Comparison of ENCODE assay signal across 19 cellular contexts in the genomic region with DNA sequence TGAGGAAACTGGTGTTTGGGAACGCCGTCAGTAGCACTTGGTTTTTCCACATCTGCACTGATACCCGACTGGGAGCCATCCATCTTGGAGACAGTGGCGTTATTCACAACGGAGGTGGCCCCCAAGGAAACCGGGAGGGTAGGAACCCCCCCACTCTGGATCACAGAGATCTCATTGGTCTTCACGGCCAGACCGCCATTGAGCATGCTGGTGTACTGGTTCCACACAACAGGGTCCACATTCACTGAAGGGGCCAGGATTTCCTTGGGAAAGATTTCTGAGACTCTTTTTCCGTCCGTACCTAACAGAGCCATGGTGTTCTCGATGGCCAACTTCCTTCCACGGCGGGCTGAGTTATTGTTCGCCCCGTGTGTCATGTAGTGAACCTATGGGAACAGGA. TPM values are rescaled to one million over a fixed set of nuclear protein-coding genes. Genes with fewer than 3 reads are reported as not detected.
DNase-seq lines count a peak whose midpoint lies in the region; ATAC-seq and TF ChIP-seq lines count a peak whose summit lies in the region.
"Had no signal": no experiment of that assay in that cellular context is flagged by ENCODE, and none has a peak within 500 bp of the region (broad histone marks: within the 10 kb centered on the region; RNA-seq: fewer than 3 reads in every experiment).

No MANE protein-coding gene starts in this region.

- H3K9me2 ChIP-seq in GM23338 (ENCODE audit: insufficient read depth), result no peaks in the 10 kb centered on the region

- ATAC-seq in GM23338 (no peak), RWPE2 (ENCODE audit: low read depth) (no peak), mucosa of descending colon (no peak)
- no peak for ATAC-seq in CD8-positive, alpha-beta T cell
- ATAC-seq: A549, HCT116 had no signal

- H3K27me3 Mint-ChIP-seq in GM23338 (ENCODE audit: insufficient read depth, low read depth, poor library complexity), result peaks cover 5% of the 10 kb centered on the region
- no peaks in the 10 kb centered on the region for H3K27me3 Mint-ChIP-seq in endodermal cell (ENCODE audit: insufficient read depth)
- H3K27me3 Mint-ChIP-seq in neural progenitor cell (ENCODE audit: insufficient read depth, low read depth), result no peaks in the 10 kb centered on the region
- H3K27me3 Mint-ChIP-seq in CD8-positive, alpha-beta T cell (ENCODE audit: low read depth), result no peaks in the 10 kb centered on the region

- POLR2A ChIA-PET in CD8-positive, alpha-beta T cell (lab: Charles Lee), result no interaction called here

- no peak overlapping the region for H3K4me3 Mint-ChIP-seq in GM23338
- no peak overlapping the region for H3K4me3 Mint-ChIP-seq in endodermal cell
- H3K4me3 Mint-ChIP-seq in neural progenitor cell, result no peak overlapping the region
- H3K4me3 Mint-ChIP-seq in CD8-positive, alpha-beta T cell, result no peak overlapping the region
- H3K4me3 Mint-ChIP-seq: CD4-positive, alpha-beta memory T cell; H9 had no signal

- H3K27ac ChIP-seq in GM23338 (ENCODE audit: low read depth) (no peak overlapping the region), RWPE2 (ENCODE audit: poor library complexity, severe bottlenecking) (no peak overlapping the region), endodermal cell (ENCODE audit: low read depth, low read length) (no peak overlapping the region), neural progenitor cell (peak overlapping the region; percentile 5)
- H3K27ac ChIP-seq in CD8-positive, alpha-beta T cell (ENCODE audit: low read depth, low read length), result no peak overlapping the region
- H3K27ac ChIP-seq: A549 had no signal

- 96 to 98% methylated on average over 8 to 15 of the region's 15 CpGs for WGBS in endodermal cell (ENCODE audit: insufficient coverage in 1 of 2, insufficient read length in 1 of 2), 2 experiments

- H3K79me2 ChIP-seq in GM23338 (replicated peaks; ENCODE audit: insufficient read depth) (peaks cover 82% of the 10 kb centered on the region), neural progenitor cell (ENCODE audit: low read depth) (peaks cover 73% of the 10 kb centered on the region)

- H3K4me1 Mint-ChIP-seq in GM23338, result no peaks in the 10 kb centered on the region
- peaks cover 6% of the 10 kb centered on the region for H3K4me1 Mint-ChIP-seq in endodermal cell
- H3K4me1 Mint-ChIP-seq in neural progenitor cell, result no peaks in the 10 kb centered on the region
- H3K4me1 Mint-ChIP-seq in CD8-positive, alpha-beta T cell (ENCODE audit: low read depth), result no peaks in the 10 kb centered on the region
- H3K4me1 Mint-ChIP-seq: CD4-positive, alpha-beta memory T cell had no signal

- H3K4me2 ChIP-seq in GM23338 (no peak overlapping the region), neural progenitor cell (no peak overlapping the region)
- H3K4me2 ChIP-seq: A549 had no signal

- H3K9ac ChIP-seq in endodermal cell (ENCODE audit: extremely low read depth, low read length, poor library complexity, severe bottlenecking) (no peak overlapping the region), neural progenitor cell (no peak overlapping the region)

- no peak overlapping the region for H3K4me3 ChIP-seq in GM23338
- no peak overlapping the region for H3K4me3 ChIP-seq in RWPE2 (ENCODE audit: severe bottlenecking)
- no peak overlapping the region for H3K4me3 ChIP-seq in endodermal cell (ENCODE audit: low read length)
- no peak overlapping the region for H3K4me3 ChIP-seq in neural progenitor cell
- no peak overlapping the region for H3K4me3 ChIP-seq in CD8-positive, alpha-beta T cell (ENCODE audit: low read depth, low read length)
- no peak overlapping the region for H3K4me3 ChIP-seq in mucosa of descending colon
- H3K4me3 ChIP-seq: A549 had no signal

- TF ChIP-seq CTCF in GM23338 (conservative IDR thresholded peaks at IDR 0.05; ENCODE audit: low read depth in 2 of 2) (no peak), RWPE2 (IDR thresholded peaks at IDR 0.05; ENCODE audit: poor library complexity, severe bottlenecking) (no peak), endodermal cell (conservative IDR thresholded peaks at IDR 0.05) (no peak), neural progenitor cell (IDR thresholded peaks at IDR 0.05) (no peak), mucosa of descending colon (IDR thresholded peaks at IDR 0.05) (no peak)
- no peak for TF ChIP-seq CTCF in CD8-positive, alpha-beta T cell (IDR thresholded peaks at IDR 0.05)

- CTCF ChIA-PET in CD8-positive, alpha-beta T cell (lab: Charles Lee), result interaction anchor here (1.2 kb wide), 1 partner anchor 83 kb away, joined by 3 read pairs; no protein-coding TSS in a partner anchor

- DNase-seq in GM23338 (ENCODE audit: low spot score) (no peak), RWPE2 (ENCODE audit: low spot score) (peak; percentile 66), endodermal cell (no peak), neural progenitor cell (ENCODE audit: low spot score) (no peak), HT-29 (ENCODE audit: low spot score) (no peak), mucosa of descending colon (no peak)
- DNase-seq in CD8-positive, alpha-beta T cell, result no peak
- DNase-seq: 8988T; ACHN; AML-193; C1 segment of cervical spinal cord; CD4-positive, alpha-beta memory T cell; DMS153; DND-41; H9 had no signal

- H3K9me3 ChIP-seq in RWPE2 (ENCODE audit: severe bottlenecking), result no peaks in the 10 kb centered on the region
- H3K9me3 ChIP-seq in endodermal cell (ENCODE audit: control insufficient read depth, low read length), result peaks cover 48% of the 10 kb centered on the region
- H3K9me3 ChIP-seq in neural progenitor cell (ENCODE audit: low read depth), result no peaks in the 10 kb centered on the region
- H3K9me3 ChIP-seq in CD8-positive, alpha-beta T cell (ENCODE audit: low read length), result no peaks in the 10 kb centered on the region
- no peaks in the 10 kb centered on the region for H3K9me3 ChIP-seq in mucosa of descending colon

- H3K9me3 Mint-ChIP-seq in GM23338 (peaks cover 14% of the 10 kb centered on the region), endodermal cell (peaks cover 8% of the 10 kb centered on the region), neural progenitor cell (peaks cover 9% of the 10 kb centered on the region)
- no peaks in the 10 kb centered on the region for H3K9me3 Mint-ChIP-seq in CD8-positive, alpha-beta T cell

- H3K36me3 Mint-ChIP-seq in GM23338 (ENCODE audit: low read depth), result peaks cover 100% of the 10 kb centered on the region
- H3K36me3 Mint-ChIP-seq in endodermal cell (ENCODE audit: low read depth), result peaks cover 93% of the 10 kb centered on the region
- H3K36me3 Mint-ChIP-seq in neural progenitor cell, result peaks cover 60% of the 10 kb centered on the region
- no peaks in the 10 kb centered on the region for H3K36me3 Mint-ChIP-seq in CD8-positive, alpha-beta T cell
- H3K36me3 Mint-ChIP-seq: CD4-positive, alpha-beta memory T cell had no signal

- H4K20me1 ChIP-seq in GM23338 (replicated peaks; ENCODE audit: insufficient read depth), result peaks cover 56% of the 10 kb centered on the region
- peaks cover 82% of the 10 kb centered on the region for H4K20me1 ChIP-seq in neural progenitor cell (ENCODE audit: low read depth)

- intact Hi-C loops in CD8-positive, alpha-beta T cell (cut with DNase I, micrococcal nuclease), result no loop called here
- intact Hi-C loops in mucosa of descending colon (cut with DNase I, micrococcal nuclease), result no loop called here

- H3K4me1 ChIP-seq in GM23338 (ENCODE audit: insufficient read depth) (no peaks in the 10 kb centered on the region), RWPE2 (ENCODE audit: insufficient read depth, poor library complexity, severe bottlenecking) (no peaks in the 10 kb centered on the region), endodermal cell (ENCODE audit: control insufficient read depth, insufficient read depth, low read length) (no peaks in the 10 kb centered on the region), neural progenitor cell (no peaks in the 10 kb centered on the region), mucosa of descending colon (ENCODE audit: low read depth) (no peaks in the 10 kb centered on the region)
- H3K4me1 ChIP-seq in CD8-positive, alpha-beta T cell (ENCODE audit: insufficient read depth, low read length), result no peaks in the 10 kb centered on the region
- H3K4me1 ChIP-seq: A549, Caco-2 had no signal

- no peaks in the 10 kb centered on the region for H3K27me3 ChIP-seq in GM23338 (ENCODE audit: insufficient read depth)
- no peaks in the 10 kb centered on the region for H3K27me3 ChIP-seq in RWPE2 (ENCODE audit: insufficient read depth, poor library complexity, severe bottlenecking)
- no peaks in the 10 kb centered on the region for H3K27me3 ChIP-seq in endodermal cell (ENCODE audit: control insufficient read depth, insufficient read depth, low read length, poor library complexity, severe bottlenecking)
- no peaks in the 10 kb centered on the region for H3K27me3 ChIP-seq in neural progenitor cell
- no peaks in the 10 kb centered on the region for H3K27me3 ChIP-seq in CD8-positive, alpha-beta T cell (ENCODE audit: insufficient read depth, low read length)

- H3K36me3 ChIP-seq in GM23338 (ENCODE audit: insufficient read depth) (peaks cover 95% of the 10 kb centered on the region), RWPE2 (ENCODE audit: low read depth) (no peaks in the 10 kb centered on the region), endodermal cell (ENCODE audit: control insufficient read depth, insufficient read depth, low read length) (peaks cover 99% of the 10 kb centered on the region), neural progenitor cell (peaks cover 45% of the 10 kb centered on the region), mucosa of descending colon (ENCODE audit: low read depth) (no peaks in the 10 kb centered on the region)
- no peaks in the 10 kb centered on the region for H3K36me3 ChIP-seq in CD8-positive, alpha-beta T cell (ENCODE audit: insufficient read depth, low read length)

- H3F3A ChIP-seq in GM23338 (replicated peaks; ENCODE audit: low read depth) (peaks cover 55% of the 10 kb centered on the region), neural progenitor cell (ENCODE audit: low read depth) (peaks cover 88% of the 10 kb centered on the region)

- H2AFZ ChIP-seq in GM23338, result no peak overlapping the region
- no peak overlapping the region for H2AFZ ChIP-seq in neural progenitor cell (replicated peaks)

- 0 out of 2 replicates have a peak overlapping the region, but pooled peaks have one; percentile 36 for H3K27ac Mint-ChIP-seq in GM23338
- peak overlapping the region; percentile 72 for H3K27ac Mint-ChIP-seq in endodermal cell
- H3K27ac Mint-ChIP-seq in neural progenitor cell, result no peak overlapping the region
- H3K27ac Mint-ChIP-seq in CD8-positive, alpha-beta T cell, result no peak overlapping the region
- H3K27ac Mint-ChIP-seq: CD4-positive, alpha-beta memory T cell had no signal

RNA-seq across cellular contexts. Expression of gene ATP9A, which starts 16.1 kb away (rescaled TPM):
- total RNA-seq in GM23338 (2014; rRNA removed; shearing (Covaris generic)), result 4.3 and 5.9 TPM in 2 replicates
- polyA plus RNA-seq in GM23338 (2016; fragmentation: Nextera tagmentation; extraction: Ambion mirVana), result 0.68 and 0.94 TPM in 2 replicates
- total RNA-seq in endodermal cell, result 10 to 100 TPM; 26.7 to 27.9 TPM
- polyA plus RNA-seq in endodermal cell (2013, experiment 1 of 2), result 18.3 TPM
- polyA plus RNA-seq in endodermal cell (2013, experiment 2 of 2), result 17.1 TPM
- 17.6 and 18.2 TPM in 2 replicates for total RNA-seq in neural progenitor cell (ENCODE audit: low replicate concordance)
- total RNA-seq in HT-29 (2014; rRNA removed; shearing (Covaris generic)), result 55.1 and 70.3 TPM in 2 replicates
- 1 to 10 TPM in 1 of 2 experiments, under 1 TPM in 1; 0.92 to 1.4 TPM for total RNA-seq in CD8-positive, alpha-beta T cell
- total RNA-seq in mucosa of descending colon, result 100 to 1,000 TPM in 1 of 3 donors, 10 to 100 TPM in 2; 54.0 to 102 (median 59.4) TPM

RNA-seq across cellular contexts. Expression of gene SALL4, which starts 18.0 kb away (rescaled TPM):
- 218 and 227 TPM in 2 replicates for total RNA-seq in GM23338 (2014; rRNA removed; shearing (Covaris generic))
- 122 and 123 TPM in 2 replicates for polyA plus RNA-seq in GM23338 (2016; fragmentation: Nextera tagmentation; extraction: Ambion mirVana)
- total RNA-seq in endodermal cell (100 to 1,000 TPM; 333 to 397 TPM), neural progenitor cell (ENCODE audit: low replicate concordance) (219 and 274 TPM in 2 replicates), mucosa of descending colon (under 1 TPM in 2 of 3 donors, not detected in 1; 0.05 to 0.41 TPM)
- 49.1 TPM for polyA plus RNA-seq in endodermal cell (2013, experiment 1 of 2)
- 49.8 TPM for polyA plus RNA-seq in endodermal cell (2013, experiment 2 of 2)
- total RNA-seq in HT-29 (2014; rRNA removed; shearing (Covaris generic)), result 2.7 and 3.4 TPM in 2 replicates
- under 1 TPM; 0.08 to 0.41 TPM for total RNA-seq in CD8-positive, alpha-beta T cell
- total RNA-seq: H4 had no signal
- polyA plus RNA-seq: CD4-positive, alpha-beta memory T cell had no signal

Comparison
In these comparisons a context has a peak if more than half of its experiments do, and no peak if none do; other contexts are left out.
1. H3K27ac Mint-ChIP-seq: peak in GM23338 (single experiment) and endodermal cell (single experiment); none in neural progenitor cell (single experiment) and CD8-positive, alpha-beta T cell (single experiment).
2. RNA of gene SALL4, which starts 18.0 kb away (total RNA-seq): 333 to 397 TPM in endodermal cell, 218 to 227 TPM in GM23338 and 219 to 274 TPM in neural progenitor cell; 2.7 to 3.4 TPM in HT-29, 0.08 to 0.41 TPM in CD8-positive, alpha-beta T cell and 0.05 to 0.41 TPM in mucosa of descending colon; every median in the first group is over 10 times any median in the second.